ENCODE assay signal across 8 cellular contexts in genomic region chr2:85615413-85615728, GRCh38. TPM values are rescaled to one million over a fixed set of nuclear protein-coding genes. Genes with fewer than 3 reads are reported as not detected.
A peak's percentile ranks its signal among the peaks of the same experiment; 100 is the strongest.
DNase-seq lines count a peak whose midpoint lies in the region; ATAC-seq and TF ChIP-seq lines count a peak whose summit lies in the region.

No MANE protein-coding gene starts in this region.

- peak overlapping the region; percentile 82 for H3K4me3 ChIP-seq in GM23338
- H3K4me3 ChIP-seq in esophagus muscularis mucosa = peak overlapping the region; percentile 67 to 98 (median 90)
- peak overlapping the region; percentile 97 for H3K4me3 ChIP-seq in smooth muscle cell

- H3K9me3 Mint-ChIP-seq in GM23338 = no peaks in the 10 kb centered on the region

- CTCF ChIA-PET in RWPE1 (lab: Yijun Ruan, JAX) = interaction anchor here (0.6 to 1.6 kb wide), 2 partner anchors 22 to 601 kb away, joined by 3 to 4 read pairs; no protein-coding TSS in a partner anchor

- H3K79me2 ChIP-seq in GM23338 (replicated peaks; ENCODE audit: insufficient read depth) (peaks cover 51% of the 10 kb centered on the region), smooth muscle cell (ENCODE audit: low read depth) (peaks cover 52% of the 10 kb centered on the region)

- peak overlapping the region; percentile 72 for H3K4me2 ChIP-seq in GM23338
- H3K4me2 ChIP-seq in smooth muscle cell = peak overlapping the region; percentile 90

- H2AFZ ChIP-seq in GM23338 (peak overlapping the region; percentile 77), smooth muscle cell (ENCODE audit: low read depth) (peak overlapping the region; percentile 85)

- H4K20me1 ChIP-seq in GM23338 (replicated peaks; ENCODE audit: insufficient read depth) (peaks cover 30% of the 10 kb centered on the region), smooth muscle cell (ENCODE audit: low read depth) (peaks cover 19% of the 10 kb centered on the region)

- H3K9ac ChIP-seq in smooth muscle cell (ENCODE audit: low read depth) = no peak overlapping the region

- no peak for TF ChIP-seq POLR2A in esophagus muscularis mucosa (IDR thresholded peaks at IDR 0.05; ENCODE audit: low read depth)

- DNase-seq in GM23338 (ENCODE audit: low spot score) = no peak
- DNase-seq in RWPE1 (ENCODE audit: low spot score) = no peak
- DNase-seq in esophagus muscularis mucosa (ENCODE audit: extremely low spot score) = no peak
- DNase-seq in smooth muscle cell (lab: John Stamatoyannopoulos, UW; ENCODE audit: unreplicated experiment) = no peak
- no peak for DNase-seq in NCI-H2107 treated with DMSO at 0.1 percent for 48 hours (lab: John Stamatoyannopoulos, UW; ENCODE audit: unreplicated experiment)

- 87% methylated on average over 17 of the region's 17 CpGs for WGBS in esophagus muscularis mucosa
- 96% methylated on average over 17 of the region's 17 CpGs for WGBS in smooth muscle cell (ENCODE audit: low lambda C conversion rate)

- H3K4me1 Mint-ChIP-seq in GM23338 = peaks cover 4% of the 10 kb centered on the region

- H3K9me3 ChIP-seq in esophagus muscularis mucosa (no peaks in the 10 kb centered on the region), smooth muscle cell (replicated peaks; ENCODE audit: low read depth) (no peaks in the 10 kb centered on the region)

- no peaks in the 10 kb centered on the region for H3K9me2 ChIP-seq in GM23338 (ENCODE audit: insufficient read depth)

- POLR2A ChIA-PET in RWPE1 (lab: Yijun Ruan, JAX; ENCODE audit: low non-redundant PET) = interaction anchor here (0.7 kb wide), 1 partner anchor 18 kb away, joined by 3 read pairs; no protein-coding TSS in a partner anchor

- H3K27ac ChIP-seq in GM23338 (ENCODE audit: low read depth) (peak overlapping the region; percentile 92), RWPE1 (peak overlapping the region; percentile 85), esophagus muscularis mucosa (replicated peaks in 1 of 4) (peak overlapping the region; percentile 82 to 94 (median 92)), smooth muscle cell (ENCODE audit: low read depth) (no peak overlapping the region)

- no peak for TF ChIP-seq EP300 in esophagus muscularis mucosa (IDR thresholded peaks at IDR 0.05)

- ATAC-seq in GM23338 (no peak), GM19397 (IDR thresholded peaks at IDR 0.05; ENCODE audit: unreplicated experiment) (no peak), HG02885 (IDR thresholded peaks at IDR 0.05; ENCODE audit: poor library complexity, unreplicated experiment) (no peak), GM21717 (IDR thresholded peaks at IDR 0.05; ENCODE audit: unreplicated experiment) (no peak)

- H3K4me3 Mint-ChIP-seq in GM23338 = peak overlapping the region; percentile 94

- peaks cover 5% of the 10 kb centered on the region for H3K27me3 Mint-ChIP-seq in GM23338 (ENCODE audit: insufficient read depth, low read depth, poor library complexity)

- H3K27ac Mint-ChIP-seq in GM23338 = peak overlapping the region; percentile 98; the same call in 1 of the 2 replicates

- H3F3A ChIP-seq in GM23338 (replicated peaks; ENCODE audit: low read depth) (peaks cover 12% of the 10 kb centered on the region; the same call in 1 of the 2 replicates), smooth muscle cell (ENCODE audit: low read depth) (peaks cover 14% of the 10 kb centered on the region)

- intact Hi-C loops in esophagus muscularis mucosa (cut with DNase I) = no loop called here

- H3K27me3 ChIP-seq in GM23338 (ENCODE audit: insufficient read depth) (no peaks in the 10 kb centered on the region), esophagus muscularis mucosa (no peaks in the 10 kb centered on the region), smooth muscle cell (ENCODE audit: low read depth) (no peaks in the 10 kb centered on the region)

- peaks cover 14% of the 10 kb centered on the region for H3K4me1 ChIP-seq in GM23338 (ENCODE audit: insufficient read depth)
- peaks cover 16 to 52% (median 45%) of the 10 kb centered on the region in 4 donors for H3K4me1 ChIP-seq in esophagus muscularis mucosa
- H3K4me1 ChIP-seq in smooth muscle cell (ENCODE audit: low read depth) = peaks cover 8% of the 10 kb centered on the region

- TF ChIP-seq CTCF in GM23338 (conservative IDR thresholded peaks at IDR 0.05; ENCODE audit: low read depth in 2 of 2) (no peak), RWPE1 (conservative IDR thresholded peaks at IDR 0.05; ENCODE audit: low read depth) (no peak), esophagus muscularis mucosa (IDR thresholded peaks at IDR 0.05) (no peak), smooth muscle cell (IDR thresholded peaks at IDR 0.05; ENCODE audit: borderline replicate concordance, insufficient read depth, poor library complexity, severe bottlenecking) (no peak)

- peaks cover 19% of the 10 kb centered on the region for H3K36me3 Mint-ChIP-seq in GM23338 (ENCODE audit: low read depth)

- H3K36me3 ChIP-seq in GM23338 (ENCODE audit: insufficient read depth) (peaks cover 15% of the 10 kb centered on the region), esophagus muscularis mucosa (peaks cover 5 to 21% (median 16%) of the 10 kb centered on the region in 4 donors), smooth muscle cell (ENCODE audit: low read depth) (no peaks in the 10 kb centered on the region)

TF ChIP-seq in GM23338, 12 proteins besides CTCF, POLR2A, EP300 and RAD21 (continues in another document):
- TF ChIP-seq JUNB (IDR thresholded peaks at IDR 0.05; ENCODE audit: unreplicated experiment) = no peak
- no peak for TF ChIP-seq POLR2AphosphoS5 (IDR thresholded peaks at IDR 0.05; ENCODE audit: low read depth)
- TF ChIP-seq CREB1 (CRISPR knock-in tag; IDR thresholded peaks at IDR 0.05; ENCODE audit: low read depth) = no peak
- TF ChIP-seq EZH2 (IDR thresholded peaks at IDR 0.05; ENCODE audit: low read depth, unreplicated experiment) = no peak
- TF ChIP-seq ZNF114 (CRISPR knock-in tag; IDR thresholded peaks at IDR 0.05) = no peak
- TF ChIP-seq STAT1 (IDR thresholded peaks at IDR 0.05; ENCODE audit: unreplicated experiment) = no peak

RNA-seq across cellular contexts. Expression of gene USP39, which starts 0.6 kb away (rescaled TPM):
- total RNA-seq in GM23338 (2014; rRNA removed; shearing (Covaris generic)) = 103 and 111 TPM in 2 replicates
- polyA plus RNA-seq in GM23338 (2016; fragmentation: Nextera tagmentation; extraction: Ambion mirVana) (60.8 and 63.3 TPM in 2 replicates), smooth muscle cell (39.5 and 45.9 TPM in 2 replicates)
- total RNA-seq in esophagus muscularis mucosa (10 to 100 TPM; 50.2 to 62.7 (median 60.6) TPM), smooth muscle cell (58.5 and 74.3 TPM in 2 replicates)

RNA-seq across cellular contexts. Expression of gene C2orf68, which starts 3.5 kb away (rescaled TPM):
- 26.8 and 32.4 TPM in 2 replicates for total RNA-seq in GM23338 (2014; rRNA removed; shearing (Covaris generic))
- 76.4 and 81.2 TPM in 2 replicates for polyA plus RNA-seq in GM23338 (2016; fragmentation: Nextera tagmentation; extraction: Ambion mirVana)
- 10 to 100 TPM in 3 of 4 donors, 1 to 10 TPM in 1; 9.1 to 25.7 (median 16.7) TPM for total RNA-seq in esophagus muscularis mucosa
- total RNA-seq in smooth muscle cell = 7.9 and 9.1 TPM in 2 replicates
- 10.1 and 11.6 TPM in 2 replicates for polyA plus RNA-seq in smooth muscle cell

RNA-seq across cellular contexts. Expression of gene TMEM150A, which starts 12.9 kb away (rescaled TPM):
- 10.1 and 16.4 TPM in 2 replicates for total RNA-seq in GM23338 (2014; rRNA removed; shearing (Covaris generic))
- polyA plus RNA-seq in GM23338 (2016; fragmentation: Nextera tagmentation; extraction: Ambion mirVana) = 21.4 and 27.9 TPM in 2 replicates
- 10 to 100 TPM; 22.9 to 36.7 (median 27.5) TPM for total RNA-seq in esophagus muscularis mucosa
- total RNA-seq in smooth muscle cell = 7.7 and 9.1 TPM in 2 replicates
- 20.0 and 24.1 TPM in 2 replicates for polyA plus RNA-seq in smooth muscle cell

RNA-seq across cellular contexts. Expression of gene RNF181, which starts 19.8 kb away (rescaled TPM):
- total RNA-seq in GM23338 (2014; rRNA removed; shearing (Covaris generic)) = 114 and 145 TPM in 2 replicates
- polyA plus RNA-seq in GM23338 (2016; fragmentation: Nextera tagmentation; extraction: Ambion mirVana) (260 and 276 TPM in 2 replicates), smooth muscle cell (316 and 328 TPM in 2 replicates)
- total RNA-seq in esophagus muscularis mucosa (100 to 1,000 TPM; 133 to 142 (median 138) TPM), smooth muscle cell (167 and 195 TPM in 2 replicates)

RNA-seq across cellular contexts. Expression of gene VAMP5, which starts 31.1 kb away (rescaled TPM):
- 0.87 and 2.6 TPM in 2 replicates for total RNA-seq in GM23338 (2014; rRNA removed; shearing (Covaris generic))
- polyA plus RNA-seq in GM23338 (2016; fragmentation: Nextera tagmentation; extraction: Ambion mirVana) (5.5 and 7.8 TPM in 2 replicates), smooth muscle cell (35.0 and 35.9 TPM in 2 replicates)
- total RNA-seq in esophagus muscularis mucosa (10 to 100 TPM; 35.6 to 50.7 (median 42.0) TPM), smooth muscle cell (5.0 and 6.6 TPM in 2 replicates)
